Comparison of ENCODE assay signal across 16 cellular contexts in genomic region chr3:165725296-165725695, GRCh38.
DNase-seq lines count a peak whose midpoint lies in the region; ATAC-seq and TF ChIP-seq lines count a peak whose summit lies in the region.
"Had no signal": no experiment of that assay in that cellular context is flagged by ENCODE, and none has a peak within 500 bp of the region (broad histone marks: within the 10 kb centered on the region; RNA-seq: fewer than 3 reads in every experiment).

No MANE protein-coding gene starts in this region.

- no peak overlapping the region for H4K91ac ChIP-seq in mesenchymal stem cell (ENCODE audit: low read length)

- H2BK120ac ChIP-seq in mesenchymal stem cell (ENCODE audit: low read depth, low read length): no peak overlapping the region

- H3K4me2 ChIP-seq in DND-41 (ENCODE audit: insufficient read depth, low read length): peak overlapping the region; percentile 33; the same call in 1 of the 2 replicates
- no peak overlapping the region for H3K4me2 ChIP-seq in KMS-11
- H3K4me2 ChIP-seq in PC-3 (ENCODE audit: low read length): no peak overlapping the region
- H3K4me2 ChIP-seq in mesenchymal stem cell (ENCODE audit: low read length, poor library complexity, severe bottlenecking): no peak overlapping the region
- H3K4me2 ChIP-seq in GM23338: no peak overlapping the region

- no peaks in the 10 kb centered on the region for H4K20me1 ChIP-seq in DND-41 (ENCODE audit: insufficient read depth, low read length)
- no peaks in the 10 kb centered on the region for H4K20me1 ChIP-seq in KMS-11 (ENCODE audit: insufficient read depth)
- H4K20me1 ChIP-seq in PC-3 (ENCODE audit: low read length): no peaks in the 10 kb centered on the region
- no peaks in the 10 kb centered on the region for H4K20me1 ChIP-seq in GM23338 (replicated peaks; ENCODE audit: insufficient read depth)

- H3K27me3 ChIP-seq in DND-41 (ENCODE audit: insufficient read depth, low read length, poor library complexity): no peaks in the 10 kb centered on the region
- H3K27me3 ChIP-seq in KMS-11 (ENCODE audit: insufficient read depth, low read depth): no peaks in the 10 kb centered on the region
- H3K27me3 ChIP-seq in PC-3 (ENCODE audit: low read length): no peaks in the 10 kb centered on the region
- no peaks in the 10 kb centered on the region for H3K27me3 ChIP-seq in mesenchymal stem cell (ENCODE audit: control insufficient read depth in 1 of 2, insufficient read depth in 1 of 2, low read length in 2 of 2)
- no peaks in the 10 kb centered on the region for H3K27me3 ChIP-seq in GM23338 (ENCODE audit: insufficient read depth)

- no peak overlapping the region for H2AK5ac ChIP-seq in mesenchymal stem cell (ENCODE audit: low read length, severe bottlenecking)

- H3K27ac Mint-ChIP-seq in activated T-helper 17 cell treated with anti-CD3 and anti-CD28 coated beads, Interleukin-2, amount 50 U/mL, for 72 hours: no peak overlapping the region
- H3K27ac Mint-ChIP-seq in GM23338: no peak overlapping the region
- H3K27ac Mint-ChIP-seq: B cell; CD4-positive, alpha-beta T cell; H9; IgD-negative memory B cell had no signal

- intact Hi-C loops in PC-3 (cut with micrococcal nuclease): no loop called here

- no peak overlapping the region for H3K18ac ChIP-seq in mesenchymal stem cell (ENCODE audit: low read depth in 1 of 2, low read length in 2 of 2)

- no CpG with 5 or more reads among the region's 2 CpGs for whole genome bisulfite sequencing in mesenchymal stem cell

- TF ChIP-seq CTCF in DND-41 (IDR thresholded peaks at IDR 0.05; ENCODE audit: borderline replicate concordance, extremely low read depth, low read length, poor library complexity, severe bottlenecking) (no peak), KMS-11 (conservative IDR thresholded peaks at IDR 0.05; ENCODE audit: low read depth, low read length) (no peak), PC-3 (conservative IDR thresholded peaks at IDR 0.05; ENCODE audit: low read depth, low read length) (no peak), GM23338 (conservative IDR thresholded peaks at IDR 0.05; ENCODE audit: low read depth in 2 of 2) (no peak)

- no peak overlapping the region for H3K27ac ChIP-seq in DND-41 (ENCODE audit: low read length)
- H3K27ac ChIP-seq in KMS-11: no peak overlapping the region
- H3K27ac ChIP-seq in PC-3 (ENCODE audit: low read length): no peak overlapping the region
- H3K27ac ChIP-seq in mesenchymal stem cell (ENCODE audit: low read length, poor library complexity, severe bottlenecking): no peak overlapping the region
- H3K27ac ChIP-seq in GM23338 (ENCODE audit: low read depth): no peak overlapping the region

- no peaks in the 10 kb centered on the region for H3K36me3 Mint-ChIP-seq in activated T-helper 17 cell treated with anti-CD3 and anti-CD28 coated beads, Interleukin-2, amount 50 U/mL, for 72 hours (ENCODE audit: low read depth)
- H3K36me3 Mint-ChIP-seq in GM23338 (ENCODE audit: low read depth): peaks cover 4% of the 10 kb centered on the region; the same call in 2 of the 3 replicates
- H3K36me3 Mint-ChIP-seq: IgD-negative memory B cell had no signal

- H3K9me2 ChIP-seq in PC-3 (replicated peaks; ENCODE audit: low read length): no peaks in the 10 kb centered on the region
- no peaks in the 10 kb centered on the region for H3K9me2 ChIP-seq in GM23338 (ENCODE audit: insufficient read depth)

- H3K14ac ChIP-seq in mesenchymal stem cell (ENCODE audit: low read length in 2 of 2): no peak overlapping the region

- H3K36me3 ChIP-seq in DND-41 (ENCODE audit: insufficient read depth, low read length) (no peaks in the 10 kb centered on the region), KMS-11 (ENCODE audit: insufficient read depth) (no peaks in the 10 kb centered on the region), PC-3 (ENCODE audit: low read depth, low read length) (no peaks in the 10 kb centered on the region), mesenchymal stem cell (ENCODE audit: control insufficient read depth in 1 of 2, insufficient read depth in 2 of 2, low read depth in 1 of 2, low read length in 2 of 2) (no peaks in the 10 kb centered on the region), GM23338 (ENCODE audit: insufficient read depth) (no peaks in the 10 kb centered on the region)

- no peak overlapping the region for H4K8ac ChIP-seq in mesenchymal stem cell (ENCODE audit: low read length)

- DNase-seq in DND-41: no peak
- DNase-seq in PC-3: no peak
- peak; percentile 9 for DNase-seq in mesenchymal stem cell
- DNase-seq in D341Med (ENCODE audit: low spot score): no peak
- no peak for DNase-seq in GM23338 (ENCODE audit: low spot score)
- DNase-seq: C1 segment of cervical spinal cord; Calu3; CD4-positive, alpha-beta T cell; DMS79; GOT3; H9; KG1 had no signal

- H3K4ac ChIP-seq in mesenchymal stem cell (ENCODE audit: low read depth in 1 of 2, low read length in 2 of 2): no peak overlapping the region

- H3F3A ChIP-seq in PC-3 (ENCODE audit: low read length, unreplicated experiment) (no peaks in the 10 kb centered on the region), GM23338 (replicated peaks; ENCODE audit: low read depth) (no peaks in the 10 kb centered on the region)

- H3K79me2 ChIP-seq in DND-41 (ENCODE audit: insufficient read depth, low read length) (no peaks in the 10 kb centered on the region), KMS-11 (ENCODE audit: insufficient read depth, low read depth) (no peaks in the 10 kb centered on the region), PC-3 (ENCODE audit: low read length) (no peaks in the 10 kb centered on the region), GM23338 (replicated peaks; ENCODE audit: insufficient read depth) (no peaks in the 10 kb centered on the region)

- no peak overlapping the region for H3K23ac ChIP-seq in mesenchymal stem cell (ENCODE audit: low read length in 2 of 2)

- no peaks in the 10 kb centered on the region for H3K27me3 Mint-ChIP-seq in activated T-helper 17 cell treated with anti-CD3 and anti-CD28 coated beads, Interleukin-2, amount 50 U/mL, for 72 hours
- H3K27me3 Mint-ChIP-seq in GM23338 (ENCODE audit: insufficient read depth, low read depth, poor library complexity): no peaks in the 10 kb centered on the region
- H3K27me3 Mint-ChIP-seq: B cell; CD4-positive, alpha-beta T cell; IgD-negative memory B cell had no signal

- POLR2A ChIA-PET in PC-3 (lab: Charles Lee; ENCODE audit: unreplicated experiment): no interaction called here

- CTCF ChIA-PET in PC-3 (lab: Charles Lee): no interaction called here

- H3K4me3 ChIP-seq in DND-41 (ENCODE audit: low read depth in 1 of 2, low read length in 2 of 2) (no peak overlapping the region), KMS-11 (IDR thresholded peaks at IDR 0.05; ENCODE audit: insufficient read depth, low read depth, low read length) (no peak overlapping the region), PC-3 (ENCODE audit: low read length) (no peak overlapping the region), mesenchymal stem cell (ENCODE audit: insufficient read depth in 1 of 2, low read depth in 1 of 2, low read length in 2 of 2) (no peak overlapping the region), GM23338 (no peak overlapping the region)

- H3K9me3 ChIP-seq in DND-41 (ENCODE audit: insufficient read depth, low read length, severe bottlenecking): peaks cover 13% of the 10 kb centered on the region
- H3K9me3 ChIP-seq in PC-3 (ENCODE audit: low read length): no peaks in the 10 kb centered on the region
- H3K9me3 ChIP-seq in mesenchymal stem cell (ENCODE audit: control insufficient read depth, low read length): peaks cover 2% of the 10 kb centered on the region

- no peak overlapping the region for H2BK12ac ChIP-seq in mesenchymal stem cell (ENCODE audit: low read length in 2 of 2)

- H2BK5ac ChIP-seq in mesenchymal stem cell (ENCODE audit: low read depth, low read length, poor library complexity, severe bottlenecking): no peak overlapping the region

- H3K9me3 Mint-ChIP-seq in activated T-helper 17 cell treated with anti-CD3 and anti-CD28 coated beads, Interleukin-2, amount 50 U/mL, for 72 hours: peaks cover 4% of the 10 kb centered on the region
- H3K9me3 Mint-ChIP-seq in GM23338: peaks cover 11% of the 10 kb centered on the region
- H3K9me3 Mint-ChIP-seq: H9 had no signal

- H3K4me3 Mint-ChIP-seq in activated T-helper 17 cell treated with anti-CD3 and anti-CD28 coated beads, Interleukin-2, amount 50 U/mL, for 72 hours: no peak overlapping the region
- no peak overlapping the region for H3K4me3 Mint-ChIP-seq in GM23338
- H3K4me3 Mint-ChIP-seq: B cell; CD4-positive, alpha-beta T cell; H9 had no signal

- H2AFZ ChIP-seq in DND-41 (ENCODE audit: low read depth, low read length) (no peak overlapping the region; the same call in 1 of the 2 replicates), KMS-11 (ENCODE audit: low read depth) (0 out of 2 replicates have a peak overlapping the region, but pooled peaks have one; percentile 7), PC-3 (ENCODE audit: low read length) (peak overlapping the region; percentile 53; the same call in 1 of the 2 replicates), mesenchymal stem cell (ENCODE audit: low read depth, low read length) (no peak overlapping the region), GM23338 (no peak overlapping the region)

- no peaks in the 10 kb centered on the region for H3K4me1 Mint-ChIP-seq in activated T-helper 17 cell treated with anti-CD3 and anti-CD28 coated beads, Interleukin-2, amount 50 U/mL, for 72 hours
- no peaks in the 10 kb centered on the region for H3K4me1 Mint-ChIP-seq in GM23338
- H3K4me1 Mint-ChIP-seq: B cell, H9, IgD-negative memory B cell had no signal

- no peak overlapping the region for H2BK15ac ChIP-seq in mesenchymal stem cell (ENCODE audit: low read depth, poor library complexity, severe bottlenecking)

- ATAC-seq in DND-41 (ENCODE audit: insufficient read depth, low read depth): peak; percentile 49
- ATAC-seq in PC-3: no peak
- ATAC-seq in activated T-helper 17 cell treated with anti-CD3 and anti-CD28 coated beads, Interleukin-2, amount 50 U/mL, for 72 hours (replicated peaks): no peak
- no peak for ATAC-seq in GM23338

- H3K79me1 ChIP-seq in mesenchymal stem cell (replicated peaks; ENCODE audit: low read length, poor library complexity, severe bottlenecking): no peaks in the 10 kb centered on the region

- H3K4me1 ChIP-seq in DND-41 (ENCODE audit: insufficient read depth, low read length): no peaks in the 10 kb centered on the region
- H3K4me1 ChIP-seq in KMS-11 (ENCODE audit: low read depth, poor library complexity, severe bottlenecking): no peaks in the 10 kb centered on the region
- H3K4me1 ChIP-seq in PC-3 (ENCODE audit: insufficient read depth, low read length): no peaks in the 10 kb centered on the region
- no peaks in the 10 kb centered on the region for H3K4me1 ChIP-seq in mesenchymal stem cell (ENCODE audit: control insufficient read depth, insufficient read depth, low read depth, low read length)
- H3K4me1 ChIP-seq in GM23338 (ENCODE audit: insufficient read depth): no peaks in the 10 kb centered on the region

- no TSS peak for BruUV-seq in PC-3 (replicated peaks; lab: Mats Ljungman, UMichigan)

- H3K9ac ChIP-seq in DND-41 (ENCODE audit: low read depth, low read length) (no peak overlapping the region), KMS-11 (no peak overlapping the region), PC-3 (ENCODE audit: low read length) (no peak overlapping the region), mesenchymal stem cell (ENCODE audit: low read length) (no peak overlapping the region)

Comparison
In these comparisons a context has a peak if more than half of its experiments do, and no peak if none do; other contexts are left out.
1. H2AFZ ChIP-seq: peak in KMS-11 (single experiment) and PC-3 (single experiment); none in DND-41 (single experiment), mesenchymal stem cell (single experiment) and GM23338 (single experiment).